In the genomic region with DNA sequence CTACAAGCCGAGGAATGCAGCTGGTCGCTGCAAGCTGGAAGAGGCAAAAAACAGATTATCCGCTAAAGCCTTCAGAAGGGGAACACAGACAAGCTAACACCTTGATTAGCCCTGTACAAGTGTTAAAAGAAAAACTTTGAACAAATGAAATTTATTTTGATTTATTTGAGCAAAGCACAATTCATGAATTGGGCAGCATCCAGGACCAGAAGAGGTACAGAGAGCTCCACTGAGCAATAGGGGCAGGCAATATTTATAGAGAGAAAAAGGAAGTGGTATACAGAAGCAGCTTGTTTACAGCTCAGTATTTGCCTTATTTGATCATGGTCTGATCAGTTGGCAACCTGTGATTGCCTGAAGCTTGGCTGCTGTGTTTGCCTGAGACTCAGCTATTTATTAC, we compare ENCODE assay signal across 15 cellular contexts. TPM values are rescaled to one million over a fixed set of nuclear protein-coding genes. Genes with fewer than 3 reads are reported as not detected.
A peak's percentile ranks its signal among the peaks of the same experiment; 100 is the strongest.
DNase-seq lines count a peak whose midpoint lies in the region; ATAC-seq lines count a peak whose summit lies in the region.
"Had no signal": no experiment of that assay in that cellular context is flagged by ENCODE, and none has a peak within 500 bp of the region (broad histone marks: within the 10 kb centered on the region; RNA-seq: fewer than 3 reads in every experiment).

No MANE protein-coding gene starts in this region.

- H3K27me3 Mint-ChIP-seq in naive B cell = no peaks in the 10 kb centered on the region

- H3K27ac Mint-ChIP-seq in naive B cell = peak overlapping the region in 4 of 6 donors; percentile 28 to 92 (median 47)

- peaks cover 7 to 36% (median 22%) of the 10 kb centered on the region in 7 donors for H3K9me3 Mint-ChIP-seq in naive B cell

- H3K4me1 Mint-ChIP-seq in naive B cell = peaks cover 28 to 50% (median 45%) of the 10 kb centered on the region in 3 donors

- H3K36me3 Mint-ChIP-seq in naive B cell = peaks cover 4 to 25% of the 10 kb centered on the region in 2 donors

- peak; percentile 18 for DNase-seq in DMS53 (lab: John Stamatoyannopoulos, UW)
- DNase-seq in DMS53 treated with DMSO at 0.1 percent for 48 hours (lab: John Stamatoyannopoulos, UW; ENCODE audit: unreplicated experiment) = no peak
- DNase-seq in NAMALWA (ENCODE audit: low spot score) = peak; percentile 23
- no peak for DNase-seq in naive B cell
- no peak for DNase-seq in activated naive CD4-positive, alpha-beta T cell (lab: John Stamatoyannopoulos, UW)
- DNase-seq: COR-L47, DMS 273 treated with DMSO at 0.1 percent for 48 hours, MM.1S, NCI-H1417, NCI-H187, NCI-H2107, NCI-H2227 treated with DMSO at 0.1 percent for 48 hours, NCI-H510A treated with DMSO at 0.1 percent for 48 hours had no signal

- ATAC-seq in naive B cell (ENCODE audit: low read depth in 2 of 2) (no peak), HG03520 (IDR thresholded peaks at IDR 0.05; ENCODE audit: unreplicated experiment) (no peak)

- H3K4me3 Mint-ChIP-seq in naive B cell = peak overlapping the region in 1 of 8 donors; percentile 77
- H3K4me3 Mint-ChIP-seq: IgD-negative memory B cell had no signal

RNA-seq across cellular contexts. Expression of a gene that starts 17.6 kb away (rescaled TPM):
- 1,000 to 10,000 TPM in 1 of 6 donors, 100 to 1,000 TPM in 5; 669 to 1,199 (median 837) TPM for polyA plus RNA-seq in naive B cell (ENCODE audit: low read depth in 6 of 6)

RNA-seq across cellular contexts. Expression of a gene that starts 35.8 kb away (rescaled TPM):
- polyA plus RNA-seq in naive B cell (ENCODE audit: low read depth in 6 of 6) = 100 to 1,000 TPM in 2 of 6 donors, 10 to 100 TPM in 2, not detected in 2; 59.3 to 118 (median 92.8) TPM

RNA-seq across cellular contexts. Expression of a gene that starts 39.4 kb away (rescaled TPM):
- polyA plus RNA-seq in naive B cell (ENCODE audit: low read depth in 6 of 6) = 10 to 100 TPM; 18.2 to 33.0 (median 25.4) TPM

RNA-seq across cellular contexts. Expression of a gene that starts 44.7 kb away (rescaled TPM):
- 100 to 1,000 TPM; 297 to 462 (median 380) TPM for polyA plus RNA-seq in naive B cell (ENCODE audit: low read depth in 6 of 6)

RNA-seq across cellular contexts. Expression of a gene that starts 54.3 kb away (rescaled TPM):
- polyA plus RNA-seq in naive B cell (ENCODE audit: low read depth in 6 of 6) = 100 to 1,000 TPM; 106 to 215 (median 145) TPM

Comparison
In these comparisons a context has a peak if more than half of its experiments do, and no peak if none do; other contexts are left out.
1. DNase-seq: peak in DMS53 (single experiment) and NAMALWA (single experiment); none in DMS53 treated with DMSO at 0.1 percent for 48 hours (single experiment), naive B cell (single experiment) and activated naive CD4-positive, alpha-beta T cell (0 of 4).